Comparison of ENCODE assay signal across 19 cellular contexts in genomic region chr3:10245313-10245712, GRCh38. TPM values are rescaled to one million over a fixed set of nuclear protein-coding genes. Genes with fewer than 3 reads are reported as not detected.
A peak's percentile ranks its signal among the peaks of the same experiment; 100 is the strongest.
DNase-seq lines count a peak whose midpoint lies in the region; ATAC-seq, FAIRE-seq and TF ChIP-seq lines count a peak whose summit lies in the region.
"Had no signal": no experiment of that assay in that cellular context is flagged by ENCODE, and none has a peak within 500 bp of the region (broad histone marks: within the 10 kb centered on the region; RNA-seq: fewer than 3 reads in every experiment).

No MANE protein-coding gene starts in this region.

- H3K9me3 ChIP-seq in HepG2 (ENCODE audit: low read length) (peaks cover 20% of the 10 kb centered on the region), right lobe of liver (no peaks in the 10 kb centered on the region), K562 (replicated peaks; ENCODE audit: control insufficient read depth, insufficient read depth, low read depth, low read length) (peaks cover 18% of the 10 kb centered on the region), tibial artery (peaks cover 0 to 14% (median 0%) of the 10 kb centered on the region in 3 donors), upper lobe of right lung (peaks cover 8% of the 10 kb centered on the region)

- in situ Hi-C loops in HepG2 (cut with HindIII; ENCODE audit: extremely low pct_ligation_motif_present, low pct_unique_long_range_greater_than_20kb): no loop called here
- in situ Hi-C loops in K562 (cut with MboI): no loop called here

- H3K36me3 ChIP-seq in HepG2 (replicated peaks in 1 of 2; ENCODE audit: control insufficient read depth in 1 of 2, insufficient read depth in 2 of 2, low read length in 2 of 2) (peaks cover 4 to 5% of the 10 kb centered on the region in 2 experiments; a peak in 4 of 5 replicates), right lobe of liver (peaks cover 0 to 2% (median 0%) of the 10 kb centered on the region in 4 donors), K562 (ENCODE audit: control insufficient read depth, insufficient read depth, low read length) (peaks cover 4% of the 10 kb centered on the region; the same call in 1 of the 3 replicates), tibial artery (peaks cover 6 to 15% (median 12%) of the 10 kb centered on the region in 3 donors), upper lobe of right lung (peaks cover 7% of the 10 kb centered on the region)

- no peak overlapping the region for H3K4me3 ChIP-seq in HepG2 (replicated peaks in 1 of 3; ENCODE audit: insufficient read depth in 1 of 3, low read depth in 2 of 3, low read length in 3 of 3)
- no peak overlapping the region for H3K4me3 ChIP-seq in right lobe of liver
- H3K4me3 ChIP-seq in K562: no peak overlapping the region
- no peak overlapping the region for H3K4me3 ChIP-seq in tibial artery
- no peak overlapping the region for H3K4me3 ChIP-seq in upper lobe of right lung
- H3K4me3 ChIP-seq: BLaER1 had no signal

- POLR2A ChIA-PET in HepG2 (lab: Yijun Ruan, JAX): no interaction called here
- POLR2A ChIA-PET in K562 (lab: Yijun Ruan, JAX): interaction anchor here (0.6 kb wide), 1 partner anchor 1059 kb away, joined by 3 read pairs; no protein-coding TSS in a partner anchor

- WGBS in HepG2 (ENCODE audit: low lambda C conversion rate): 97% methylated on average over 5 of the region's 5 CpGs
- 85% methylated on average over 5 of the region's 5 CpGs for WGBS in right lobe of liver (ENCODE audit: insufficient coverage, low coverage, low lambda C conversion rate, missing lambda C conversion rate)
- 47% methylated on average over 5 of the region's 5 CpGs for WGBS in K562 (ENCODE audit: insufficient coverage, low coverage, missing lambda C conversion rate)

- H2AFZ ChIP-seq in HepG2 (ENCODE audit: low read length) (no peak overlapping the region), K562 (ENCODE audit: low read depth, low read length) (no peak overlapping the region)

- H3K9ac ChIP-seq in HepG2 (ENCODE audit: insufficient read depth, low read depth, low read length): no peak overlapping the region
- H3K9ac ChIP-seq in K562 (ENCODE audit: insufficient read depth in 1 of 2, low read depth in 2 of 2, low read length in 2 of 2): no peak overlapping the region
- H3K9ac ChIP-seq: BLaER1, KMS-11 had no signal

- H3K27ac ChIP-seq in HepG2 (ENCODE audit: extremely low read length, insufficient read depth, low read length): no peak overlapping the region
- no peak overlapping the region for H3K27ac ChIP-seq in right lobe of liver
- H3K27ac ChIP-seq in K562 (ENCODE audit: extremely low read depth, low read depth, low read length): no peak overlapping the region
- no peak overlapping the region for H3K27ac ChIP-seq in tibial artery
- no peak overlapping the region for H3K27ac ChIP-seq in upper lobe of right lung
- H3K27ac ChIP-seq: BLaER1, KMS-11 had no signal

- BruUV-seq in HepG2 (replicated peaks; lab: Mats Ljungman, UMichigan) (no TSS peak), K562 (replicated peaks; lab: Mats Ljungman, UMichigan) (no TSS peak)

- DNase-seq in HepG2 (ENCODE audit: low spot score) (no peak), right lobe of liver (no peak), OCI-M1 (lab: John Stamatoyannopoulos, UW) (peak; percentile 26), K562 (ENCODE audit: extremely low read depth in 1 of 4, low spot score in 3 of 4) (no peak), tibial artery (no peak), upper lobe of right lung (no peak), kidney tubule cell (ENCODE audit: low spot score) (no peak)
- DNase-seq: 8988T; CD8-positive, alpha-beta T cell; GOT3; H9 had no signal

- TF ChIP-seq RAD21 in HepG2 (CRISPR knock-in tag; IDR thresholded peaks at IDR 0.05) (no peak), K562 (CRISPR knock-in tag; conservative IDR thresholded peaks at IDR 0.05 in 1 of 2, IDR thresholded peaks at IDR 0.05 in 1 of 2) (no peak)

- TF ChIP-seq CTCF in HepG2 (CRISPR knock-in tag; IDR thresholded peaks at IDR 0.05): no peak
- no peak for TF ChIP-seq CTCF in right lobe of liver (IDR thresholded peaks at IDR 0.05)
- no peak for TF ChIP-seq CTCF in K562 (IDR thresholded peaks at IDR 0.05 in 2 of 3, conservative IDR thresholded peaks at IDR 0.05 in 1 of 3; ENCODE audit: insufficient read depth in 2 of 3, low read depth in 1 of 3, low read length in 3 of 3)
- no peak for TF ChIP-seq CTCF in tibial artery (IDR thresholded peaks at IDR 0.05)
- no peak for TF ChIP-seq CTCF in upper lobe of right lung (IDR thresholded peaks at IDR 0.05)

- ATAC-seq in HepG2 (no peak), right lobe of liver (no peak), K562 (no peak), HG02571 (IDR thresholded peaks at IDR 0.05; ENCODE audit: unreplicated experiment) (no peak), upper lobe of right lung (no peak)
- ATAC-seq: CD8-positive, alpha-beta T cell had no signal

- intact Hi-C loops in HepG2 (cut with micrococcal nuclease; ENCODE audit: unreplicated experiment): no loop called here
- intact Hi-C loops in right lobe of liver (cut with DNase I): no loop called here
- intact Hi-C loops in K562 (cut with micrococcal nuclease): no loop called here
- intact Hi-C loops in tibial artery (cut with DNase I; ENCODE audit: low total_unique reads): no loop called here
- intact Hi-C loops in upper lobe of right lung (cut with DNase I): no loop called here

- H3K4me1 ChIP-seq in HepG2 (ENCODE audit: insufficient read depth, low read length) (peaks cover 11% of the 10 kb centered on the region), right lobe of liver (peaks cover 0 to 14% (median 4%) of the 10 kb centered on the region in 4 donors), K562 (replicated peaks in 1 of 2; ENCODE audit: control insufficient read depth in 2 of 2, insufficient read depth in 2 of 2, low read length in 2 of 2) (peaks cover 16 to 21% of the 10 kb centered on the region in 2 experiments), tibial artery (peaks cover 0 to 19% (median 11%) of the 10 kb centered on the region in 4 donors), upper lobe of right lung (peaks cover 10% of the 10 kb centered on the region)

- H3K9me1 ChIP-seq in K562 (ENCODE audit: control insufficient read depth, insufficient read depth, low read length): no peaks in the 10 kb centered on the region

- H4K20me1 ChIP-seq in HepG2 (ENCODE audit: insufficient read depth, low read length): no peaks in the 10 kb centered on the region
- H4K20me1 ChIP-seq in K562 (replicated peaks; ENCODE audit: control insufficient read depth, insufficient read depth, low read length): no peaks in the 10 kb centered on the region

- no peak for FAIRE-seq in HepG2 (lab: Jason Lieb, UNC)
- FAIRE-seq in K562 (lab: Jason Lieb, UNC): no peak
- FAIRE-seq: G401.6, GM12892, GM18507, HTR-8/SVneo had no signal

- H3K27me3 ChIP-seq in HepG2 (ENCODE audit: control insufficient read depth in 1 of 2, insufficient read depth in 2 of 2, low read length in 2 of 2) (no peaks in the 10 kb centered on the region; a peak in 1 of 5 replicates), right lobe of liver (no peaks in the 10 kb centered on the region), K562 (ENCODE audit: control insufficient read depth in 2 of 2, insufficient read depth in 2 of 2, low read length in 2 of 2) (no peaks in the 10 kb centered on the region), tibial artery (no peaks in the 10 kb centered on the region), upper lobe of right lung (no peaks in the 10 kb centered on the region)
- H3K27me3 ChIP-seq: BLaER1 had no signal

- H3K79me2 ChIP-seq in HepG2 (ENCODE audit: insufficient read depth, low read length) (peaks cover 17% of the 10 kb centered on the region), K562 (ENCODE audit: control insufficient read depth, insufficient read depth, low read length) (peaks cover 20% of the 10 kb centered on the region)

- TF ChIP-seq EP300 in HepG2 (IDR thresholded peaks at IDR 0.05; ENCODE audit: low read depth in 2 of 2, low read length in 2 of 2): no peak
- no peak for TF ChIP-seq EP300 in HepG2 (CRISPR knock-in tag; IDR thresholded peaks at IDR 0.05; ENCODE audit: borderline replicate concordance)
- no peak for TF ChIP-seq EP300 in K562 (IDR thresholded peaks at IDR 0.05; ENCODE audit: low read length)

- TF ChIP-seq POLR2A in HepG2 (IDR thresholded peaks at IDR 0.05; ENCODE audit: insufficient read depth in 1 of 2, low read depth in 2 of 2, low read length in 2 of 2): no peak
- TF ChIP-seq POLR2A in right lobe of liver (IDR thresholded peaks at IDR 0.05): no peak
- no peak for TF ChIP-seq POLR2A in K562 (conservative IDR thresholded peaks at IDR 0.05)

- CTCF ChIA-PET in HepG2 (lab: Yijun Ruan, JAX; ENCODE audit: low intra/inter-chr PET ratio, low total read pairs): no interaction called here
- CTCF ChIA-PET in K562 (lab: Yijun Ruan, JAX; ENCODE audit: low intra/inter-chr PET ratio): no interaction called here

- H3K4me2 ChIP-seq in HepG2 (ENCODE audit: low read depth, low read length): no peak overlapping the region
- no peak overlapping the region for H3K4me2 ChIP-seq in K562 (ENCODE audit: insufficient read depth, low read length)
- H3K4me2 ChIP-seq: BLaER1, KMS-11 had no signal

RNA-seq across cellular contexts. Expression of gene TATDN2, which starts 2.9 kb away (rescaled TPM):
- total RNA-seq in HepG2 (2016; rRNA removed; fragmentation: Illumina TruSeq; extraction: Trizol) (21.9 and 23.9 TPM in 2 replicates), right lobe of liver (10 to 100 TPM in 3 of 6 experiments, 1 to 10 TPM in 3; 7.2 to 13.4 (median 10.1) TPM), K562 (2014; rRNA removed) (10.9 and 14.7 TPM in 2 replicates), K562 (2014; rRNA removed; fragmentation: Illumina TruSeq; extraction: Trizol) (25.0 and 25.8 TPM in 2 replicates), K562 (2015; rRNA removed; fragmentation: Illumina TruSeq; extraction: Trizol) (29.0 and 30.3 TPM in 2 replicates), K562 (2021) (38.8 and 44.7 TPM in 2 replicates), upper lobe of right lung (32.3 TPM)
- 6.6 and 7.4 TPM in 2 replicates for total RNA-seq in HepG2 (2016; cell fraction: cytosol; rRNA removed; fragmentation: Illumina TruSeq; extraction: Trizol; ENCODE audit: low read depth)
- 20.1 and 20.5 TPM in 2 replicates for total RNA-seq in HepG2 (2016; cell fraction: insoluble cytoplasmic fraction; rRNA removed; fragmentation: Illumina TruSeq; extraction: Trizol)
- 26.1 and 26.9 TPM in 2 replicates for total RNA-seq in HepG2 (2016; cell fraction: membrane; rRNA removed; fragmentation: Illumina TruSeq; extraction: Trizol)
- 23.9 and 28.8 TPM in 2 replicates for total RNA-seq in HepG2 (2016; cell fraction: nucleus; rRNA removed; fragmentation: Illumina TruSeq; extraction: Trizol)
- polyA plus RNA-seq in HepG2 (2011; rRNA removed) (12.1 and 17.1 TPM in 2 replicates), K562 (2011; rRNA removed) (20.8 and 27.2 TPM in 2 replicates), K562 (2014; fragmentation: Illumina TruSeq; extraction: Trizol) (34.9 and 36.6 TPM in 2 replicates), K562 (2014; fragmentation: Nextera tagmentation; extraction: Ambion mirVana) (1 to 10 TPM; 5.2 to 7.9 TPM), K562 (2014; rRNA removed) (23.7 and 28.0 TPM in 2 replicates)
- polyA plus RNA-seq in HepG2 (2011; cell fraction: cytosol; rRNA removed): 12.0 and 14.6 TPM in 2 replicates
- polyA plus RNA-seq in HepG2 (2011; cell fraction: nucleus; rRNA removed): 28.5 and 29.0 TPM in 2 replicates
- 21.4 and 21.6 TPM in 2 replicates for polyA plus RNA-seq in HepG2 (2012)
- polyA plus RNA-seq in HepG2 (2016; cell fraction: cytosol; fragmentation: Illumina TruSeq; extraction: Trizol; ENCODE audit: low read depth): 7.7 and 8.7 TPM in 2 replicates
- 25.2 and 26.4 TPM in 2 replicates for polyA plus RNA-seq in HepG2 (2016; cell fraction: insoluble cytoplasmic fraction; fragmentation: Illumina TruSeq; extraction: Trizol; ENCODE audit: low read depth)
- 25.5 and 26.0 TPM in 2 replicates for polyA plus RNA-seq in HepG2 (2016; cell fraction: membrane; fragmentation: Illumina TruSeq; extraction: Trizol; ENCODE audit: low read depth)
- polyA plus RNA-seq in HepG2 (2016; cell fraction: nucleus; fragmentation: Illumina TruSeq; extraction: Trizol; ENCODE audit: insufficient read depth, low read depth): 29.9 and 30.2 TPM in 2 replicates
- polyA minus RNA-seq in HepG2 (2011; rRNA and poly(A)+ RNA removed; ENCODE audit: low replicate concordance): 33.5 and 56.4 TPM in 2 replicates
- 8.4 and 9.5 TPM in 2 replicates for polyA minus RNA-seq in HepG2 (2011; cell fraction: cytosol; rRNA and poly(A)+ RNA removed)
- 60.3 and 66.9 TPM in 2 replicates for polyA minus RNA-seq in HepG2 (2011; cell fraction: nucleus; rRNA and poly(A)+ RNA removed)
- total RNA-seq in K562 (2011; cell fraction: chromatin; rRNA removed; ENCODE audit: low replicate concordance): 72.5 and 115 TPM in 2 replicates
- 71.2 and 76.0 TPM in 2 replicates for total RNA-seq in K562 (2011; cell fraction: nucleolus; rRNA removed)
- total RNA-seq in K562 (2011; cell fraction: nucleoplasm; rRNA removed): 73.4 and 78.1 TPM in 2 replicates
- polyA plus RNA-seq in K562 (2011; cell fraction: cytosol; rRNA removed): 20.7 and 21.3 TPM in 2 replicates
- polyA plus RNA-seq in K562 (2011; cell fraction: nucleus; rRNA removed): 33.0 and 34.2 TPM in 2 replicates
- 25.7 and 36.1 TPM in 2 replicates for polyA plus RNA-seq in K562 (2012)
- polyA minus RNA-seq in K562 (2011; rRNA and poly(A)+ RNA removed): 27.0 and 40.2 TPM in 2 replicates
- 13.5 and 22.0 TPM in 2 replicates for polyA minus RNA-seq in K562 (2011; cell fraction: cytosol; rRNA and poly(A)+ RNA removed)
- polyA minus RNA-seq in K562 (2011; cell fraction: nucleus; rRNA and poly(A)+ RNA removed): 27.6 and 34.4 TPM in 2 replicates

RNA-seq across cellular contexts. Expression of gene GHRL, which starts 47.4 kb away (rescaled TPM):
- total RNA-seq in HepG2 (2016; rRNA removed; fragmentation: Illumina TruSeq; extraction: Trizol) (0.09 TPM in 1 of 2 replicates, not detected in the other), right lobe of liver (under 1 TPM in 2 of 6 experiments, not detected in 4; 0.32 to 0.43 TPM), K562 (2014; rRNA removed) (0.45 TPM in 1 of 2 replicates, not detected in the other), K562 (2014; rRNA removed; fragmentation: Illumina TruSeq; extraction: Trizol) (not detected in 2 replicates), K562 (2015; rRNA removed; fragmentation: Illumina TruSeq; extraction: Trizol) (0.60 TPM in 1 of 2 replicates, not detected in the other), K562 (2021) (0.29 and 0.34 TPM in 2 replicates), upper lobe of right lung (2.2 TPM)
- 0.71 TPM in 1 of 2 replicates, not detected in the other for total RNA-seq in HepG2 (2016; cell fraction: cytosol; rRNA removed; fragmentation: Illumina TruSeq; extraction: Trizol; ENCODE audit: low read depth)
- total RNA-seq in HepG2 (2016; cell fraction: insoluble cytoplasmic fraction; rRNA removed; fragmentation: Illumina TruSeq; extraction: Trizol): 0.22 TPM in 1 of 2 replicates, not detected in the other
- total RNA-seq in HepG2 (2016; cell fraction: membrane; rRNA removed; fragmentation: Illumina TruSeq; extraction: Trizol): not detected in 2 replicates
- total RNA-seq in HepG2 (2016; cell fraction: nucleus; rRNA removed; fragmentation: Illumina TruSeq; extraction: Trizol): not detected in 2 replicates
- polyA plus RNA-seq in HepG2 (2011; rRNA removed) (not detected in 2 replicates), K562 (2011; rRNA removed) (0.08 and 0.09 TPM in 2 replicates), K562 (2014; fragmentation: Illumina TruSeq; extraction: Trizol) (0.15 TPM in 1 of 2 replicates, not detected in the other), K562 (2014; fragmentation: Nextera tagmentation; extraction: Ambion mirVana) (not detected), K562 (2014; rRNA removed) (0.16 and 0.19 TPM in 2 replicates)
- polyA plus RNA-seq in HepG2 (2011; cell fraction: cytosol; rRNA removed): not detected in 2 replicates
- polyA plus RNA-seq in HepG2 (2011; cell fraction: nucleus; rRNA removed): 0.19 and 0.24 TPM in 2 replicates
- polyA plus RNA-seq in HepG2 (2012): 0.59 TPM in 1 of 2 replicates, not detected in the other
- not detected in 2 replicates for polyA plus RNA-seq in HepG2 (2016; cell fraction: cytosol; fragmentation: Illumina TruSeq; extraction: Trizol; ENCODE audit: low read depth)
- not detected in 2 replicates for polyA plus RNA-seq in HepG2 (2016; cell fraction: insoluble cytoplasmic fraction; fragmentation: Illumina TruSeq; extraction: Trizol; ENCODE audit: low read depth)
- not detected in 2 replicates for polyA plus RNA-seq in HepG2 (2016; cell fraction: membrane; fragmentation: Illumina TruSeq; extraction: Trizol; ENCODE audit: low read depth)
- polyA plus RNA-seq in HepG2 (2016; cell fraction: nucleus; fragmentation: Illumina TruSeq; extraction: Trizol; ENCODE audit: insufficient read depth, low read depth): 0.80 and 2.1 TPM in 2 replicates
- 0.21 TPM in 1 of 2 replicates, not detected in the other for polyA minus RNA-seq in HepG2 (2011; rRNA and poly(A)+ RNA removed; ENCODE audit: low replicate concordance)
- not detected in 2 replicates for polyA minus RNA-seq in HepG2 (2011; cell fraction: cytosol; rRNA and poly(A)+ RNA removed)
- polyA minus RNA-seq in HepG2 (2011; cell fraction: nucleus; rRNA and poly(A)+ RNA removed): 0.87 TPM in 1 of 2 replicates, not detected in the other
- 1.2 and 1.5 TPM in 2 replicates for total RNA-seq in K562 (2011; cell fraction: chromatin; rRNA removed; ENCODE audit: low replicate concordance)
- total RNA-seq in K562 (2011; cell fraction: nucleolus; rRNA removed): 0.83 and 1.1 TPM in 2 replicates
- total RNA-seq in K562 (2011; cell fraction: nucleoplasm; rRNA removed): 0.84 and 1.6 TPM in 2 replicates
- 0.06 TPM in 1 of 2 replicates, not detected in the other for polyA plus RNA-seq in K562 (2011; cell fraction: cytosol; rRNA removed)
- 0.35 and 0.75 TPM in 2 replicates for polyA plus RNA-seq in K562 (2011; cell fraction: nucleus; rRNA removed)
- 0.51 and 0.53 TPM in 2 replicates for polyA plus RNA-seq in K562 (2012)
- polyA minus RNA-seq in K562 (2011; rRNA and poly(A)+ RNA removed): 0.21 TPM in 1 of 2 replicates, not detected in the other
- polyA minus RNA-seq in K562 (2011; cell fraction: cytosol; rRNA and poly(A)+ RNA removed): not detected in 2 replicates
- polyA minus RNA-seq in K562 (2011; cell fraction: nucleus; rRNA and poly(A)+ RNA removed): 0.22 TPM in 1 of 2 replicates, not detected in the other
- polyA plus RNA-seq: AG04450 had no signal

Comparison
In these comparisons a context has a peak if more than half of its experiments do, and no peak if none do; other contexts are left out.
1. Of the 241 proteins assayed by ChIP-seq in both HepG2 and K562: peak only in HepG2: none; only in K562: ATF7, CBX1, CBX5, MAFG, MTA3, TRIM24 and 1 more; in both: none; in neither: 231; mixed calls (peak in some experiments, not most) for 3.